Comparison of ENCODE assay signal across 8 cellular contexts in the genomic region with DNA sequence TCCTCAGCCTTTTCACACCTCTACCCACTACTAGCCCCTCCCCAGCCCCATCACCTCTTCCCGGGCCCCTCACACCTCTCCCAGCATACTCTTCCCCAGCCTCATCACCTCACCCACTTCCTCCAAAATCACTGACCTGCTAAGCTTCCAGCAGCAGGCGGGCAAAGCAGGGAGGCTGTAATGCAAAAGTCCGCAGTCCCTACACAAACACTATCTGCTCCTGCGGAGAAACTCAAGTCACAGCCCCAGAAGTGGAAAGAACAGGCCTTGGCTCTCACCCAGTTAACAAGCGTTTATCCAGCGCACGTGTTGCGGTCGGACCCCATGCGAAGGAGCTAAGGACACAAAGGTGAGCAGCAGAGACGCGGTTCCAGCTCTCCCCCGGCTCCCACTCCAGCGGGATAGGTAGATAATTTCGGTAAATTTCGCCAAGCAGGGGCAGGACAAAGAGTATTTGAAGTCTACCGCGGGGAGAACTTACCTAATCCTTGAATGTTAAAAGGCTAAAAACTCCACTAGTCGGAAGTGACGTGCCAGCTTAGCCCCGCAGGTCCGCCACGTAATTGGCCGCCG. TPM values are rescaled to one million over a fixed set of nuclear protein-coding genes. Genes with fewer than 3 reads are reported as not detected.
DNase-seq lines count a peak whose midpoint lies in the region; ATAC-seq and TF ChIP-seq lines count a peak whose summit lies in the region.

No MANE protein-coding gene starts in this region.

- H3K36me3 Mint-ChIP-seq in central memory CD8-positive, alpha-beta T cell (ENCODE audit: insufficient read depth): peaks cover 42% of the 10 kb centered on the region

- H3K36me3 ChIP-seq in lung (ENCODE audit: control insufficient read depth in 2 of 2, insufficient read depth in 2 of 2, low read length in 2 of 2): peaks cover 8 to 9% of the 10 kb centered on the region in 2 donors

- peaks cover 2 to 14% of the 10 kb centered on the region in 2 donors for H3K4me1 ChIP-seq in lung (ENCODE audit: control insufficient read depth in 2 of 2, insufficient read depth in 2 of 2, low read length in 2 of 2)

- H3K27ac ChIP-seq in lung (ENCODE audit: low read depth in 1 of 2, low read length in 1 of 2): peak overlapping the region; percentile 97 to 99

- H3K4me3 ChIP-seq in lung: peak overlapping the region; percentile 73

- DNase-seq in GM04503 (ENCODE audit: low read depth) (peak; percentile 29), NCI-H1105 (lab: John Stamatoyannopoulos, UW) (peak; percentile 35), T-helper 2 cell (peak in 3 of 5 experiments; percentile 31 to 95 (median 88)), lung (ENCODE audit: low spot score) (no peak)
- peak; percentile 67 to 85 for DNase-seq in central memory CD8-positive, alpha-beta T cell (ENCODE audit: low spot score in 2 of 2)
- peak; percentile 73 for DNase-seq in stimulated activated CD8-positive, alpha-beta memory T cell treated with anti-CD3 and anti-CD28 coated beads, Interleukin-12 subunit alpha, Interleukin-12 subunit beta, amount 100 ng/mL, for 4 hours (ENCODE audit: low read depth)

- 0% methylated on average over 25 of the region's 25 CpGs for WGBS in lung, 2 donors

- H3K9me3 Mint-ChIP-seq in central memory CD8-positive, alpha-beta T cell: no peaks in the 10 kb centered on the region

- peaks cover 72% of the 10 kb centered on the region for H3K4me1 Mint-ChIP-seq in central memory CD8-positive, alpha-beta T cell

- no peaks in the 10 kb centered on the region for H3K27me3 ChIP-seq in lung (ENCODE audit: control insufficient read depth, insufficient read depth)

- peak overlapping the region; percentile 98 for H3K27ac Mint-ChIP-seq in central memory CD8-positive, alpha-beta T cell (ENCODE audit: low read depth)

- H3K4me3 Mint-ChIP-seq in central memory CD8-positive, alpha-beta T cell: peak overlapping the region; percentile 92

- no peak for TF ChIP-seq CTCF in lung (IDR thresholded peaks at IDR 0.05; ENCODE audit: control extremely low read depth, extremely low read depth)

- no peaks in the 10 kb centered on the region for H3K9me3 ChIP-seq in lung (ENCODE audit: control insufficient read depth in 2 of 2, insufficient read depth in 1 of 2, low read length in 1 of 2)

- no peaks in the 10 kb centered on the region for H3K27me3 Mint-ChIP-seq in central memory CD8-positive, alpha-beta T cell

- ATAC-seq in HG02571 (IDR thresholded peaks at IDR 0.05; ENCODE audit: unreplicated experiment) (peak; percentile 42), lung (ENCODE audit: insufficient read depth, low FRiP score) (peak; percentile 73), GM18519 (IDR thresholded peaks at IDR 0.05; ENCODE audit: low FRiP score, unreplicated experiment) (no peak)
- ATAC-seq in central memory CD8-positive, alpha-beta T cell (replicated peaks; ENCODE audit: extremely low read depth, poor library complexity, severe bottlenecking): peak; percentile 54

RNA-seq across cellular contexts. Expression of a gene that starts 0.8 kb away (rescaled TPM):
- 10 to 100 TPM; 11.7 to 14.2 TPM for total RNA-seq in lung
- polyA plus RNA-seq in lung: 10 to 100 TPM in 1 of 2 donors, 1 to 10 TPM in 1; 9.4 to 10.9 TPM

RNA-seq across cellular contexts. Expression of a gene that starts 19.0 kb away (rescaled TPM):
- total RNA-seq in lung: 10 to 100 TPM; 13.3 to 37.6 TPM
- 100 to 1,000 TPM in 1 of 2 donors, 10 to 100 TPM in 1; 60.1 to 141 TPM for polyA plus RNA-seq in lung
